1 cellular context compared by ENCODE assay signal in genomic region chr3:3178498-3179328, GRCh38.
TF ChIP-seq lines count a peak whose summit lies in the region.

No MANE protein-coding gene starts in this region.

TF ChIP-seq in K562, 482 proteins besides CTCF, POLR2A, EP300 and RAD21 (continued from another document):
- TF ChIP-seq AFF4 (CRISPR knock-in tag; IDR thresholded peaks at IDR 0.05) (0 out of 2 replicates have a peak, but pooled peaks have one; percentile 29), KAT7 (CRISPR knock-in tag; IDR thresholded peaks at IDR 0.05; ENCODE audit: borderline replicate concordance) (peak; percentile 92; the same call in 1 of the 2 replicates), MEIS2 (IDR thresholded peaks at IDR 0.05; ENCODE audit: partially characterized antibody) (peak; percentile 47), DLX4 (CRISPR knock-in tag; IDR thresholded peaks at IDR 0.05) (no peak), NFIC (IDR thresholded peaks at IDR 0.05) (no peak)
